ENCODE assay signal across 9 cellular contexts in the genomic region with DNA sequence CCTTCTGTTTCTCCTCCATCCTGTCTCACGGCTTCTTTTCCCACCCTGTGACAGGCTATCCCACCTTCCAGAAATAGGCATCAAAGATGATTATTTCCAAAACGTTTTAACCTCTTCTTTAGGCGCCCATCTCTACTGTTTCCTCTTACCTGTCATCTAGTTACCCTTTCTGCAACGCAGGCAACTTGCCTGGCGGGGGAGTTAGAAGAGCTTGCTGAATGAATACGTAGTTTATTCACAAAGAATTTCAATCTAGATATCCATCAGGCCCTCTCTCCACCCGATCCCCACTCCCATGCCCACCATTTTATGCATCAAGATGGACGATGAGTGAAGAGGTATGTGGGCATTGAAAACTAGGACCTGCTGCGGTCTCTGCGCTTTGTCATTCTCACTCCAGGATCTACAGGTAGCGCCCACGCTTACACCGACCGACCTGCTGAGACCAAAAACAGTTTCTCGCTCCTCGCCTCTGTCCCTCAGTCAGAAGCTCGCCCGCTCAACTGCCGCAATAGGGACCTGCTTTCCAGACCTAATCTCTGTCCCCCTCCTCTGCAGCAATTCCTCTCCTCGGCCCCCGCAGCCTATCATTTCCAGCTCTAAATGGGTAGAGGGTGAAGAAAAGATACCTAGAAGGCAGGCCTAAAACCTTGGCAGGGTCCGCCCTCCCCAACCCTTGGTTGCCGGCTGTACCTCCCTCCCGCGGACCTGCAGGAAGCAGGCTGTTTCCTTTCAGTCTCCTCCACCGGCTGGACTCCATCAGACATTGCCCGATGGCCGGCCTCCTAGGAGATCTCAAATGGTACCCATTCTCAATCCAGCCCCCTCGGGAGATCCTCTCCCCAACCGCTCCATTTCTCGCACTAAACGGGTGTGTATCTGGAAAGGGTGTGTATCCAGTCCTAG. TPM values are rescaled to one million over a fixed set of nuclear protein-coding genes. Genes with fewer than 3 reads are reported as not detected.
A peak's percentile ranks its signal among the peaks of the same experiment; 100 is the strongest.
DNase-seq lines count a peak whose midpoint lies in the region; ATAC-seq and TF ChIP-seq lines count a peak whose summit lies in the region.
"Had no signal": no experiment of that assay in that cellular context is flagged by ENCODE, and none has a peak within 500 bp of the region (broad histone marks: within the 10 kb centered on the region; RNA-seq: fewer than 3 reads in every experiment).

No MANE protein-coding gene starts in this region.

- H3K4me3 Mint-ChIP-seq in natural killer cell = peak overlapping the region; percentile 97

- no peak overlapping the region for H3K27ac ChIP-seq in ectodermal cell (ENCODE audit: insufficient read depth, low read depth, low read length, poor library complexity, severe bottlenecking)

- H3K4me1 Mint-ChIP-seq in natural killer cell = peaks cover 19 to 23% of the 10 kb centered on the region in 2 donors

- H3K9me3 ChIP-seq in ectodermal cell (ENCODE audit: control insufficient read depth, low read length) = no peaks in the 10 kb centered on the region

- DNase-seq in T-helper 9 cell (peak; percentile 8), natural killer cell (no peak), hippocampal formation (lab: John Stamatoyannopoulos, UW) (no peak), OCI-M2 (lab: John Stamatoyannopoulos, UW; ENCODE audit: unreplicated experiment) (no peak), COLO829 (ENCODE audit: low spot score) (no peak)

- H3K4me1 ChIP-seq in ectodermal cell (ENCODE audit: control insufficient read depth, insufficient read depth, low read length) = no peaks in the 10 kb centered on the region

- H3K27me3 ChIP-seq in ectodermal cell (ENCODE audit: control insufficient read depth, insufficient read depth, low read length, poor library complexity, severe bottlenecking) = peaks cover 10% of the 10 kb centered on the region

- H3K27me3 Mint-ChIP-seq in natural killer cell (ENCODE audit: low read depth in 2 of 2) = peaks cover 11 to 32% of the 10 kb centered on the region in 2 donors

- WGBS in ectodermal cell, 2 experiments = 29 to 40% methylated on average over 26 to 32 of the region's 32 CpGs

- no peaks in the 10 kb centered on the region for H3K9me3 Mint-ChIP-seq in natural killer cell

- no peak for TF ChIP-seq CTCF in natural killer cell (IDR thresholded peaks at IDR 0.05)

- H3K4me3 ChIP-seq in ectodermal cell (ENCODE audit: insufficient read depth, low read depth, low read length) = peak overlapping the region; percentile 28

- intact Hi-C loops in natural killer cell (cut with micrococcal nuclease) = no loop called here

- peak overlapping the region; percentile 81 to 90 for H3K27ac Mint-ChIP-seq in natural killer cell

- H3K36me3 Mint-ChIP-seq in natural killer cell = no peaks in the 10 kb centered on the region

- ATAC-seq in GM18907 (IDR thresholded peaks at IDR 0.05; ENCODE audit: unreplicated experiment) (peak; percentile 36), HG03066 (IDR thresholded peaks at IDR 0.05; ENCODE audit: low read depth, unreplicated experiment) (peak; percentile 33), natural killer cell (peak; percentile 19 to 47 (median 41))

- H3K36me3 ChIP-seq in ectodermal cell (ENCODE audit: control insufficient read depth, insufficient read depth, low read length) = no peaks in the 10 kb centered on the region

RNA-seq across cellular contexts. Expression of a gene that starts 0.6 kb away (rescaled TPM):
- 2.7 TPM for polyA plus RNA-seq in ectodermal cell (2013, experiment 1 of 4)
- 3.2 TPM for polyA plus RNA-seq in ectodermal cell (2013, experiment 2 of 4)
- 2.8 TPM for polyA plus RNA-seq in ectodermal cell (2013, experiment 3 of 4)
- 3.6 TPM for polyA plus RNA-seq in ectodermal cell (2013, experiment 4 of 4)
- 1 to 10 TPM in 2 of 3 donors, under 1 TPM in 1; 0.75 to 2.5 (median 1.8) TPM for total RNA-seq in natural killer cell

RNA-seq across cellular contexts. Expression of a gene that starts 12.9 kb away (rescaled TPM):
- polyA plus RNA-seq in ectodermal cell (2013, experiment 1 of 4) = not detected
- not detected for polyA plus RNA-seq in ectodermal cell (2013, experiment 2 of 4)
- not detected for polyA plus RNA-seq in ectodermal cell (2013, experiment 3 of 4)
- not detected for polyA plus RNA-seq in ectodermal cell (2013, experiment 4 of 4)
- total RNA-seq in natural killer cell = not detected
- total RNA-seq: NCI-H460 had no signal

RNA-seq across cellular contexts. Expression of a gene that starts 29.7 kb away (rescaled TPM):
- 18.4 TPM for polyA plus RNA-seq in ectodermal cell (2013, experiment 1 of 4)
- polyA plus RNA-seq in ectodermal cell (2013, experiment 2 of 4) = 17.2 TPM
- 11.4 TPM for polyA plus RNA-seq in ectodermal cell (2013, experiment 3 of 4)
- 13.5 TPM for polyA plus RNA-seq in ectodermal cell (2013, experiment 4 of 4)
- total RNA-seq in natural killer cell = not detected
- total RNA-seq: NCI-H460 had no signal

RNA-seq across cellular contexts. Expression of a gene that starts 59.9 kb away (rescaled TPM):
- not detected for polyA plus RNA-seq in ectodermal cell (2013, experiment 1 of 4)
- polyA plus RNA-seq in ectodermal cell (2013, experiment 2 of 4) = not detected
- polyA plus RNA-seq in ectodermal cell (2013, experiment 3 of 4) = 0.21 TPM
- polyA plus RNA-seq in ectodermal cell (2013, experiment 4 of 4) = not detected
- not detected for total RNA-seq in natural killer cell
- total RNA-seq: NCI-H460 had no signal
